Comparison of ENCODE assay signal across 8 cellular contexts in genomic region chr7:112452102-112452888, GRCh38. TPM values are rescaled to one million over a fixed set of nuclear protein-coding genes. Genes with fewer than 3 reads are reported as not detected.
DNase-seq lines count a peak whose midpoint lies in the region; ATAC-seq and TF ChIP-seq lines count a peak whose summit lies in the region.

No MANE protein-coding gene starts in this region.

- no peak overlapping the region for H3K4me3 ChIP-seq in KMS-11 (IDR thresholded peaks at IDR 0.05; ENCODE audit: insufficient read depth, low read depth, low read length)

- peaks cover 58% of the 10 kb centered on the region for H3K79me2 ChIP-seq in KMS-11 (ENCODE audit: insufficient read depth, low read depth)

- peaks cover 33% of the 10 kb centered on the region for H4K20me1 ChIP-seq in KMS-11 (ENCODE audit: insufficient read depth)

- peaks cover 30% of the 10 kb centered on the region for H3K4me1 ChIP-seq in KMS-11 (ENCODE audit: low read depth, poor library complexity, severe bottlenecking)

- no peak for TF ChIP-seq CTCF in KMS-11 (conservative IDR thresholded peaks at IDR 0.05; ENCODE audit: low read depth, low read length)
- peak; percentile 41 for TF ChIP-seq CTCF in osteocyte (IDR thresholded peaks at IDR 0.05)

- no peak overlapping the region for H2AFZ ChIP-seq in KMS-11 (ENCODE audit: low read depth)

- H3K4me2 ChIP-seq in KMS-11, result peak overlapping the region; percentile 98

- H3K27me3 ChIP-seq in KMS-11 (ENCODE audit: insufficient read depth, low read depth), result no peaks in the 10 kb centered on the region

- peaks cover 38% of the 10 kb centered on the region for H3K4me1 Mint-ChIP-seq in activated T-helper 1 cell treated with anti-CD3 and anti-CD28 coated beads, Interleukin-12 subunit alpha, Interleukin-12 subunit beta, Interleukin-2, Interleukin-4 antibody, amounts not matched to agents 30 ng/mL and 10 ng/mL and 1 ng/mL, durations not matched to agents 14 hours and 24 hours and 36 hours (ENCODE audit: low read depth)
- H3K4me1 Mint-ChIP-seq in osteocyte (ENCODE audit: unreplicated experiment), result peaks cover 48% of the 10 kb centered on the region

- peak overlapping the region; percentile 99; the same call in 1 of the 2 replicates for H3K9ac ChIP-seq in KMS-11

- no peaks in the 10 kb centered on the region for H3K9me3 Mint-ChIP-seq in activated T-helper 1 cell treated with anti-CD3 and anti-CD28 coated beads, Interleukin-12 subunit alpha, Interleukin-12 subunit beta, Interleukin-2, Interleukin-4 antibody, amounts not matched to agents 30 ng/mL and 10 ng/mL and 1 ng/mL, durations not matched to agents 14 hours and 24 hours and 36 hours
- no peaks in the 10 kb centered on the region for H3K9me3 Mint-ChIP-seq in osteocyte (ENCODE audit: unreplicated experiment)

- H3K36me3 Mint-ChIP-seq in activated T-helper 1 cell treated with anti-CD3 and anti-CD28 coated beads, Interleukin-12 subunit alpha, Interleukin-12 subunit beta, Interleukin-2, Interleukin-4 antibody, amounts not matched to agents 30 ng/mL and 10 ng/mL and 1 ng/mL, durations not matched to agents 14 hours and 24 hours and 36 hours (ENCODE audit: low read depth), result peaks cover 11% of the 10 kb centered on the region
- peaks cover 14% of the 10 kb centered on the region for H3K36me3 Mint-ChIP-seq in osteocyte (ENCODE audit: unreplicated experiment)

- H3K27ac Mint-ChIP-seq in activated T-helper 1 cell treated with anti-CD3 and anti-CD28 coated beads, Interleukin-12 subunit alpha, Interleukin-12 subunit beta, Interleukin-2, Interleukin-4 antibody, amounts not matched to agents 30 ng/mL and 10 ng/mL and 1 ng/mL, durations not matched to agents 14 hours and 24 hours and 36 hours, result peak overlapping the region; percentile 82
- H3K27ac Mint-ChIP-seq in osteocyte (ENCODE audit: unreplicated experiment), result peak overlapping the region; percentile 97

- H3K27me3 Mint-ChIP-seq in activated T-helper 1 cell treated with anti-CD3 and anti-CD28 coated beads, Interleukin-12 subunit alpha, Interleukin-12 subunit beta, Interleukin-2, Interleukin-4 antibody, amounts not matched to agents 30 ng/mL and 10 ng/mL and 1 ng/mL, durations not matched to agents 14 hours and 24 hours and 36 hours (ENCODE audit: insufficient read depth), result no peaks in the 10 kb centered on the region
- no peaks in the 10 kb centered on the region for H3K27me3 Mint-ChIP-seq in osteocyte (ENCODE audit: unreplicated experiment)

- ATAC-seq in Right ventricle myocardium superior (ENCODE audit: poor library complexity), result no peak
- no peak for ATAC-seq in GM19452 (IDR thresholded peaks at IDR 0.05; ENCODE audit: unreplicated experiment)
- no peak for ATAC-seq in HG03175 (IDR thresholded peaks at IDR 0.05; ENCODE audit: unreplicated experiment)

- no peak overlapping the region; the same call in 1 of the 2 replicates for H3K27ac ChIP-seq in KMS-11

- H3K36me3 ChIP-seq in KMS-11 (ENCODE audit: insufficient read depth), result peaks cover 16% of the 10 kb centered on the region

- DNase-seq in Daoy (ENCODE audit: low read depth) (peak; percentile 57), Right ventricle myocardium superior (peak; percentile 60), osteocyte (ENCODE audit: extremely low spot score, unreplicated experiment) (no peak), cerebellar cortex (ENCODE audit: low spot score) (no peak)
- DNase-seq in activated T-helper 1 cell treated with anti-CD3 and anti-CD28 coated beads, Interleukin-12 subunit alpha, Interleukin-12 subunit beta, Interleukin-2, Interleukin-4 antibody, amounts not matched to agents 30 ng/mL and 10 ng/mL and 1 ng/mL, durations not matched to agents 14 hours and 24 hours and 36 hours (ENCODE audit: low spot score), result no peak

- peak overlapping the region; percentile 92 for H3K4me3 Mint-ChIP-seq in activated T-helper 1 cell treated with anti-CD3 and anti-CD28 coated beads, Interleukin-12 subunit alpha, Interleukin-12 subunit beta, Interleukin-2, Interleukin-4 antibody, amounts not matched to agents 30 ng/mL and 10 ng/mL and 1 ng/mL, durations not matched to agents 14 hours and 24 hours and 36 hours
- H3K4me3 Mint-ChIP-seq in osteocyte (ENCODE audit: unreplicated experiment), result peak overlapping the region; percentile 96

- intact Hi-C loops in activated T-helper 1 cell treated with anti-CD3 and anti-CD28 coated beads, Interleukin-12 subunit alpha, Interleukin-12 subunit beta, Interleukin-2, Interleukin-4 antibody, amounts not matched to agents 30 ng/mL and 10 ng/mL and 1 ng/mL, durations not matched to agents 14 hours and 24 hours and 36 hours (cut with micrococcal nuclease), result loop anchor here (5.0 kb wide), 2 partner anchors 1370 to 1425 kb away; no protein-coding TSS in a partner anchor
- intact Hi-C loops in Right ventricle myocardium superior (cut with DNase I), result no loop called here

RNA-seq across cellular contexts. Expression of gene IFRD1, which starts 2.0 kb away (rescaled TPM):
- total RNA-seq in Daoy (2014; rRNA removed; shearing (Covaris generic)), result 200 and 238 TPM in 2 replicates
- 88.3 and 97.1 TPM in 2 replicates for total RNA-seq in activated T-helper 1 cell treated with anti-CD3 and anti-CD28 coated beads, Interleukin-12 subunit alpha, Interleukin-12 subunit beta, Interleukin-2, Interleukin-4 antibody, amounts not matched to agents 30 ng/mL and 10 ng/mL and 1 ng/mL, durations not matched to agents 14 hours and 24 hours and 36 hours
- total RNA-seq in Right ventricle myocardium superior (18.0 TPM), osteocyte (75.2 and 78.3 TPM in 2 replicates)

RNA-seq across cellular contexts. Expression of gene LSMEM1, which starts 28.5 kb away (rescaled TPM):
- total RNA-seq in Daoy (2014; rRNA removed; shearing (Covaris generic)), result 0.74 TPM in 1 of 2 replicates, not detected in the other
- 1.7 and 2.7 TPM in 2 replicates for total RNA-seq in activated T-helper 1 cell treated with anti-CD3 and anti-CD28 coated beads, Interleukin-12 subunit alpha, Interleukin-12 subunit beta, Interleukin-2, Interleukin-4 antibody, amounts not matched to agents 30 ng/mL and 10 ng/mL and 1 ng/mL, durations not matched to agents 14 hours and 24 hours and 36 hours
- total RNA-seq in Right ventricle myocardium superior (1.1 TPM), osteocyte (1.5 and 2.3 TPM in 2 replicates)

Comparison
In these comparisons a context has a peak if more than half of its experiments do, and no peak if none do; other contexts are left out.
1. DNase-seq: peak in Daoy (single experiment) and Right ventricle myocardium superior (single experiment); none in activated T-helper 1 cell treated with anti-CD3 and anti-CD28 coated beads, Interleukin-12 subunit alpha, Interleukin-12 subunit beta, Interleukin-2, Interleukin-4 antibody, amounts not matched to agents 30 ng/mL and 10 ng/mL and 1 ng/mL, durations not matched to agents 14 hours and 24 hours and 36 hours (single experiment), osteocyte (single experiment) and cerebellar cortex (single experiment).